1 cellular context compared by ENCODE assay signal in the genomic region with DNA sequence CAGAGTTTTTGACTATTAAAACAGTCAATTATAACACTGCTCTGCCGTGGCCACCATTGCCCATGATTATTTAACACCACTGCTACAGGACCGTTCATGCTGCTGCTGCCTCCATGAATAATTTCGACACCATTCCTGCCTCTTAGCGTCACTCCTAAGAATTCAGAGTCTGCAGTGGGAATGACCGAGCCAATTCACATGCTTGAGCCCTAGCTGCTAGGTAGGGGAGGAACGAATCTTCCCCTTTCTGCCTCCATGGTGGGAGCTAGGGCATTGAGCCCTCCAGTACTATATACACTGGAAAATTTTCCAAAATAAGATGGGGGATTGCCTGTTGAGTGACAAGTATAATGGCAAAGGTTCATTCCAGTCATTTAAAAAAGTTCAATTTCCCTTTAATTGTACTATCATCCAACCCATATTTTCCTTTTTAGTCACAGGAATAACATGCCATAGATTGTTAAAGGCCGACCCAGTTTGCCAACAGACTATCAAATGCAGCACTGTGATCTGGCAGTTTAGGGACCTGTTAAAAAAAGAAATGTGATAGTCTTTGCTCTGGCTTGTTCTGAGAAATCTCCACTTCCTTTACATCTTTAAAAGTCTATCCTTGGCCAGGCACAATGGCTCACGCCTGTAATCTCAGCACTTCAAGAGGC.
TF ChIP-seq lines count a peak whose summit lies in the region.

No MANE protein-coding gene starts in this region.

TF ChIP-seq in WTC11, 78 proteins besides CTCF, POLR2A, EP300 and RAD21 (continued from another document):
- TF ChIP-seq, protein P1, sequence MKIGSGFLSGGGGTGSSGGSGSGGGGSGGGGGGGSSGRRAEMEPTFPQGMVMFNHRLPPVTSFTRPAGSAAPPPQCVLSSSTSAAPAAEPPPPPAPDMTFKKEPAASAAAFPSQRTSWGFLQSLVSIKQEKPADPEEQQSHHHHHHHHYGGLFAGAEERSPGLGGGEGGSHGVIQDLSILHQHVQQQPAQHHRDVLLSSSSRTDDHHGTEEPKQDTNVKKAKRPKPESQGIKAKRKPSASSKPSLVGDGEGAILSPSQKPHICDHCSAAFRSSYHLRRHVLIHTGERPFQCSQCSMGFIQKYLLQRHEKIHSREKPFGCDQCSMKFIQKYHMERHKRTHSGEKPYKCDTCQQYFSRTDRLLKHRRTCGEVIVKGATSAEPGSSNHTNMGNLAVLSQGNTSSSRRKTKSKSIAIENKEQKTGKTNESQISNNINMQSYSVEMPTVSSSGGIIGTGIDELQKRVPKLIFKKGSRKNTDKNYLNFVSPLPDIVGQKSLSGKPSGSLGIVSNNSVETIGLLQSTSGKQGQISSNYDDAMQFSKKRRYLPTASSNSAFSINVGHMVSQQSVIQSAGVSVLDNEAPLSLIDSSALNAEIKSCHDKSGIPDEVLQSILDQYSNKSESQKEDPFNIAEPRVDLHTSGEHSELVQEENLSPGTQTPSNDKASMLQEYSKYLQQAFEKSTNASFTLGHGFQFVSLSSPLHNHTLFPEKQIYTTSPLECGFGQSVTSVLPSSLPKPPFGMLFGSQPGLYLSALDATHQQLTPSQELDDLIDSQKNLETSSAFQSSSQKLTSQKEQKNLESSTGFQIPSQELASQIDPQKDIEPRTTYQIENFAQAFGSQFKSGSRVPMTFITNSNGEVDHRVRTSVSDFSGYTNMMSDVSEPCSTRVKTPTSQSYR (CRISPR knock-in tag; IDR thresholded peaks at IDR 0.05): no peak
- no peak for TF ChIP-seq ZBTB21 (CRISPR knock-in tag; IDR thresholded peaks at IDR 0.05; ENCODE audit: borderline replicate concordance)
- no peak for TF ChIP-seq NR1H2 (CRISPR knock-in tag; IDR thresholded peaks at IDR 0.05)
- no peak for TF ChIP-seq ZBTB43 (CRISPR knock-in tag; IDR thresholded peaks at IDR 0.05)
- TF ChIP-seq NFATC4 (CRISPR knock-in tag; IDR thresholded peaks at IDR 0.05): no peak
- no peak for TF ChIP-seq NR3C1 (CRISPR knock-in tag; conservative IDR thresholded peaks at IDR 0.05; ENCODE audit: low read depth)
- no peak for TF ChIP-seq GABPB1 (CRISPR knock-in tag; IDR thresholded peaks at IDR 0.05)
- no peak for TF ChIP-seq IRF2 (CRISPR knock-in tag; IDR thresholded peaks at IDR 0.05; ENCODE audit: borderline replicate concordance, low read depth)
- no peak for TF ChIP-seq ZNF121 (CRISPR knock-in tag; IDR thresholded peaks at IDR 0.05)
- no peak for TF ChIP-seq PRDM15 (CRISPR knock-in tag; IDR thresholded peaks at IDR 0.05)
- no peak for TF ChIP-seq MYBL2 (CRISPR knock-in tag; IDR thresholded peaks at IDR 0.05)
